Comparison of ENCODE assay signal across 16 cellular contexts in the genomic region with DNA sequence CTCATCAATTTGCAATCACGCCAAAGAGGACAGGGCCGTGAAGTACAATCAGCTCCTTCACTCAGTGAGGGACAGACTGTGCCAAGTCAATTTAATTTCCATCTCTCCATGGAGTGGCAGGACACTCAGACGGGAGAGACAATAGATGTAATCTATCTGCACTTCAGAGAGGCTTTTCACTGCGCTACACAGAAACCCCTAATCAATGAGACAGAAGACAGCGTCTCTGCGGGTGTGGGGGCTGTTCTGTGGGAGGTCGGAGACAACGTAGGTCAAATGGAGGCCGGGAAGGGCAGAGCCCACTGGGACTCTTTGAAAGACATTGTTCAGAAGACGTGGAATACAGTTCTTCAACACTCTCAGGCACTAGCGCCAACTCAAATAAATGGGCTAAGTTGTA.
DNase-seq lines count a peak whose midpoint lies in the region; ATAC-seq and TF ChIP-seq lines count a peak whose summit lies in the region.
"Had no signal": no experiment of that assay in that cellular context is flagged by ENCODE, and none has a peak within 500 bp of the region (broad histone marks: within the 10 kb centered on the region; RNA-seq: fewer than 3 reads in every experiment).

No MANE protein-coding gene starts in this region.

- H3F3A ChIP-seq in PC-9 (ENCODE audit: insufficient read depth, low read depth): no peaks in the 10 kb centered on the region

- intact Hi-C loops in PC-9 (cut with micrococcal nuclease; ENCODE audit: unreplicated experiment): no loop called here

- no peaks in the 10 kb centered on the region for H3K36me3 Mint-ChIP-seq in glutamatergic neuron (ENCODE audit: unreplicated experiment)
- H3K36me3 Mint-ChIP-seq: CD8-positive, alpha-beta memory T cell had no signal

- no peaks in the 10 kb centered on the region for H3K79me2 ChIP-seq in PC-9 (ENCODE audit: low read depth)

- H4K20me1 ChIP-seq in PC-9 (ENCODE audit: insufficient read depth): no peaks in the 10 kb centered on the region
- H4K20me1 ChIP-seq: BLaER1 had no signal

- H3K4me3 ChIP-seq in PC-9: no peak overlapping the region
- H3K4me3 ChIP-seq: BLaER1, HAP-1 had no signal

- CTCF ChIA-PET in PC-9 (lab: Charles Lee): no interaction called here

- H3K27me3 Mint-ChIP-seq in glutamatergic neuron (ENCODE audit: unreplicated experiment): peaks cover 5% of the 10 kb centered on the region
- H3K27me3 Mint-ChIP-seq: CD8-positive, alpha-beta memory T cell had no signal

- no peak overlapping the region for H2AFZ ChIP-seq in PC-9

- no peaks in the 10 kb centered on the region for H3K36me3 ChIP-seq in PC-9 (ENCODE audit: low read depth)
- H3K36me3 ChIP-seq: BLaER1, HAP-1 had no signal

- peaks cover 31% of the 10 kb centered on the region for H3K4me1 Mint-ChIP-seq in glutamatergic neuron (ENCODE audit: low read depth, unreplicated experiment)
- H3K4me1 Mint-ChIP-seq: CD8-positive, alpha-beta memory T cell had no signal

- H3K4me1 ChIP-seq in PC-9 (replicated peaks; ENCODE audit: insufficient read depth): no peaks in the 10 kb centered on the region
- H3K4me1 ChIP-seq: BLaER1, Caco-2, HAP-1 had no signal

- no peaks in the 10 kb centered on the region for H3K9me3 ChIP-seq in PC-9 (ENCODE audit: insufficient read depth, low read depth)
- H3K9me3 ChIP-seq: BLaER1, Caco-2, HAP-1 had no signal

- H3K9me3 Mint-ChIP-seq in glutamatergic neuron (ENCODE audit: unreplicated experiment): peaks cover 4% of the 10 kb centered on the region

- POLR2A ChIA-PET in PC-9 (lab: Charles Lee; ENCODE audit: unreplicated experiment): no interaction called here

- peak overlapping the region; percentile 21 for H3K4me3 Mint-ChIP-seq in glutamatergic neuron (ENCODE audit: unreplicated experiment)
- H3K4me3 Mint-ChIP-seq: CD8-positive, alpha-beta memory T cell had no signal

- no peak overlapping the region for H3K4me2 ChIP-seq in PC-9
- H3K4me2 ChIP-seq: BLaER1 had no signal

- no TSS peak for BruUV-seq in PC-9 (replicated peaks; lab: Mats Ljungman, UMichigan)

- no peak overlapping the region for H3K27ac ChIP-seq in PC-9
- H3K27ac ChIP-seq: 22Rv1, BLaER1 had no signal

- TF ChIP-seq CTCF in glutamatergic neuron (IDR thresholded peaks at IDR 0.05; ENCODE audit: partially characterized antibody, unreplicated experiment) (no peak), PC-9 (conservative IDR thresholded peaks at IDR 0.05) (no peak)

- DNase-seq in NCI-H1105 treated with DMSO at 0.1 percent for 48 hours (lab: John Stamatoyannopoulos, UW): peak; percentile 0
- no peak for DNase-seq in NCI-H1105 (lab: John Stamatoyannopoulos, UW)
- peak; percentile 4 for DNase-seq in NCI-H748 treated with DMSO at 0.1 percent for 48 hours (lab: John Stamatoyannopoulos, UW)
- no peak for DNase-seq in glutamatergic neuron
- no peak for DNase-seq in PC-9
- no peak for DNase-seq in HuH-7.5 (ENCODE audit: low spot score)
- DNase-seq in NOMO-1 (lab: John Stamatoyannopoulos, UW; ENCODE audit: unreplicated experiment in 2 of 2): no peak
- DNase-seq: AML-193; Caco-2; CD8-positive, alpha-beta memory T cell; DMS53; GF-D8 had no signal

- H3K27me3 ChIP-seq in PC-9 (ENCODE audit: insufficient read depth, low read depth): 0 out of 2 replicates have a peak, but pooled peaks cover 4% of the 10 kb centered on the region
- H3K27me3 ChIP-seq: BLaER1 had no signal

- no peaks in the 10 kb centered on the region for H3K9me2 ChIP-seq in PC-9 (ENCODE audit: insufficient read depth)

- ATAC-seq in HG02885 (IDR thresholded peaks at IDR 0.05; ENCODE audit: poor library complexity, unreplicated experiment): no peak

- no peak overlapping the region for H3K27ac Mint-ChIP-seq in glutamatergic neuron (ENCODE audit: unreplicated experiment)
- H3K27ac Mint-ChIP-seq: CD8-positive, alpha-beta memory T cell had no signal

Comparison
In these comparisons a context has a peak if more than half of its experiments do, and no peak if none do; other contexts are left out.
1. DNase-seq: peak in NCI-H1105 treated with DMSO at 0.1 percent for 48 hours (single experiment) and NCI-H748 treated with DMSO at 0.1 percent for 48 hours (single experiment); none in NCI-H1105 (single experiment), glutamatergic neuron (single experiment), PC-9 (0 of 2), HuH-7.5 (single experiment) and NOMO-1 (0 of 2).